Comparison of ENCODE assay signal across 1 cellular context in genomic region chr6:4281341-4282293, GRCh38.
TF ChIP-seq lines count a peak whose summit lies in the region.

No MANE protein-coding gene starts in this region.

TF ChIP-seq in GM23338, 12 proteins besides CTCF, POLR2A, EP300 and RAD21 (continued from another document):
- TF ChIP-seq, protein P1, sequence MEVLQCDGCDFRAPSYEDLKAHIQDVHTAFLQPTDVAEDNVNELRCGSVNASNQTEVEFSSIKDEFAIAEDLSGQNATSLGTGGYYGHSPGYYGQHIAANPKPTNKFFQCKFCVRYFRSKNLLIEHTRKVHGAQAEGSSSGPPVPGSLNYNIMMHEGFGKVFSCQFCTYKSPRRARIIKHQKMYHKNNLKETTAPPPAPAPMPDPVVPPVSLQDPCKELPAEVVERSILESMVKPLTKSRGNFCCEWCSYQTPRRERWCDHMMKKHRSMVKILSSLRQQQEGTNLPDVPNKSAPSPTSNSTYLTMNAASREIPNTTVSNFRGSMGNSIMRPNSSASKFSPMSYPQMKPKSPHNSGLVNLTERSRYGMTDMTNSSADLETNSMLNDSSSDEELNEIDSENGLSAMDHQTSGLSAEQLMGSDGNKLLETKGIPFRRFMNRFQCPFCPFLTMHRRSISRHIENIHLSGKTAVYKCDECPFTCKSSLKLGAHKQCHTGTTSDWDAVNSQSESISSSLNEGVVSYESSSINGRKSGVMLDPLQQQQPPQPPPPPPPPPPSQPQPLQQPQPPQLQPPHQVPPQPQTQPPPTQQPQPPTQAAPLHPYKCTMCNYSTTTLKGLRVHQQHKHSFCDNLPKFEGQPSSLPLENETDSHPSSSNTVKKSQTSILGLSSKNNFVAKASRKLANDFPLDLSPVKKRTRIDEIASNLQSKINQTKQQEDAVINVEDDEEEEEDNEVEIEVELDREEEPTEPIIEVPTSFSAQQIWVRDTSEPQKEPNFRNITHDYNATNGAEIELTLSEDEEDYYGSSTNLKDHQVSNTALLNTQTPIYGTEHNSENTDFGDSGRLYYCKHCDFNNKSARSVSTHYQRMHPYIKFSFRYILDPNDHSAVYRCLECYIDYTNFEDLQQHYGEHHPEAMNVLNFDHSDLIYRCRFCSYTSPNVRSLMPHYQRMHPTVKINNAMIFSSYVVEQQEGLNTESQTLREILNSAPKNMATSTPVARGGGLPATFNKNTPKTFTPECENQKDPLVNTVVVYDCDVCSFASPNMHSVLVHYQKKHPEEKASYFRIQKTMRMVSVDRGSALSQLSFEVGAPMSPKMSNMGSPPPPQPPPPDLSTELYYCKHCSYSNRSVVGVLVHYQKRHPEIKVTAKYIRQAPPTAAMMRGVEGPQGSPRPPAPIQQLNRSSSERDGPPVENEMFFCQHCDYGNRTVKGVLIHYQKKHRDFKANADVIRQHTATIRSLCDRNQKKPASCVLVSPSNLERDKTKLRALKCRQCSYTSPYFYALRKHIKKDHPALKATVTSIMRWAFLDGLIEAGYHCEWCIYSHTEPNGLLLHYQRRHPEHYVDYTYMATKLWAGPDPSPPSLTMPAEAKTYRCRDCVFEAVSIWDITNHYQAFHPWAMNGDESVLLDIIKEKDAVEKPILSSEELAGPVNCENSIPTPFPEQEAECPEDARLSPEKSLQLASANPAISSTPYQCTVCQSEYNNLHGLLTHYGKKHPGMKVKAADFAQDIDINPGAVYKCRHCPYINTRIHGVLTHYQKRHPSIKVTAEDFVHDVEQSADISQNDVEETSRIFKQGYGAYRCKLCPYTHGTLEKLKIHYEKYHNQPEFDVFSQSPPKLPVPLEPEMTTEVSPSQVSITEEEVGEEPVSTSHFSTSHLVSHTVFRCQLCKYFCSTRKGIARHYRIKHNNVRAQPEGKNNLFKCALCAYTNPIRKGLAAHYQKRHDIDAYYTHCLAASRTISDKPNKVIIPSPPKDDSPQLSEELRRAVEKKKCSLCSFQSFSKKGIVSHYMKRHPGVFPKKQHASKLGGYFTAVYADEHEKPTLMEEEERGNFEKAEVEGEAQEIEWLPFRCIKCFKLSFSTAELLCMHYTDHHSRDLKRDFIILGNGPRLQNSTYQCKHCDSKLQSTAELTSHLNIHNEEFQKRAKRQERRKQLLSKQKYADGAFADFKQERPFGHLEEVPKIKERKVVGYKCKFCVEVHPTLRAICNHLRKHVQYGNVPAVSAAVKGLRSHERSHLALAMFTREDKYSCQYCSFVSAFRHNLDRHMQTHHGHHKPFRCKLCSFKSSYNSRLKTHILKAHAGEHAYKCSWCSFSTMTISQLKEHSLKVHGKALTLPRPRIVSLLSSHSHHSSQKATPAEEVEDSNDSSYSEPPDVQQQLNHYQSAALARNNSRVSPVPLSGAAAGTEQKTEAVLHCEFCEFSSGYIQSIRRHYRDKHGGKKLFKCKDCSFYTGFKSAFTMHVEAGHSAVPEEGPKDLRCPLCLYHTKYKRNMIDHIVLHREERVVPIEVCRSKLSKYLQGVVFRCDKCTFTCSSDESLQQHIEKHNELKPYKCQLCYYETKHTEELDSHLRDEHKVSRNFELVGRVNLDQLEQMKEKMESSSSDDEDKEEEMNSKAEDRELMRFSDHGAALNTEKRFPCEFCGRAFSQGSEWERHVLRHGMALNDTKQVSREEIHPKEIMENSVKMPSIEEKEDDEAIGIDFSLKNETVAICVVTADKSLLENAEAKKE (CRISPR knock-in tag; IDR thresholded peaks at IDR 0.05) = no peak
- TF ChIP-seq STAT1 (IDR thresholded peaks at IDR 0.05; ENCODE audit: unreplicated experiment) = no peak
TF ChIP-seq in GM23338: peak in this region for 0.
